8 cellular contexts compared by ENCODE assay signal in genomic region chr1:10429868-10430215, GRCh38. TPM values are rescaled to one million over a fixed set of nuclear protein-coding genes. Genes with fewer than 3 reads are reported as not detected.
DNase-seq lines count a peak whose midpoint lies in the region; ATAC-seq and TF ChIP-seq lines count a peak whose summit lies in the region.

No MANE protein-coding gene starts in this region.

- no peaks in the 10 kb centered on the region for H3K27me3 ChIP-seq in foreskin keratinocyte

- no peaks in the 10 kb centered on the region for H3K9me3 ChIP-seq in T-helper 17 cell (ENCODE audit: control insufficient read depth, low read length, poor library complexity, severe bottlenecking)

- H3K4me1 Mint-ChIP-seq in T-helper 17 cell: peaks cover 16% of the 10 kb centered on the region

- DNase-seq in CD1c-positive myeloid dendritic cell (ENCODE audit: extremely low spot score): peak; percentile 70
- DNase-seq in T-helper 17 cell: no peak
- DNase-seq in foreskin keratinocyte: no peak
- no peak for DNase-seq in sciatic nerve (ENCODE audit: low spot score)
- no peak for DNase-seq in DMS79 treated with DMSO at 0.1 percent for 48 hours (lab: John Stamatoyannopoulos, UW)
- no peak for DNase-seq in NCI-H2196 treated with DMSO at 0.1 percent for 48 hours (lab: John Stamatoyannopoulos, UW; ENCODE audit: unreplicated experiment)

- H3K36me3 Mint-ChIP-seq in T-helper 17 cell (ENCODE audit: low read depth): no peaks in the 10 kb centered on the region

- peak overlapping the region; percentile 88 for H3K27ac Mint-ChIP-seq in T-helper 17 cell

- TF ChIP-seq CTCF in foreskin keratinocyte (conservative IDR thresholded peaks at IDR 0.05): no peak

- intact Hi-C loops in sciatic nerve (cut with DNase I): loop anchor here (5.0 kb wide), 1 partner anchor 53 kb away; no protein-coding TSS in a partner anchor

- peak overlapping the region; percentile 94 for H3K4me3 Mint-ChIP-seq in T-helper 17 cell

- no peaks in the 10 kb centered on the region for H3K4me1 ChIP-seq in foreskin keratinocyte

- ATAC-seq in GM21576 (IDR thresholded peaks at IDR 0.05; ENCODE audit: unreplicated experiment): peak; percentile 9
- ATAC-seq in T-helper 17 cell: peak; percentile 21
- no peak for ATAC-seq in foreskin keratinocyte
- ATAC-seq in sciatic nerve: peak; percentile 6
- no peak for ATAC-seq in HG03108 (IDR thresholded peaks at IDR 0.05; ENCODE audit: unreplicated experiment)

- no peaks in the 10 kb centered on the region for H3K27me3 Mint-ChIP-seq in T-helper 17 cell

- peak overlapping the region; percentile 77 for H3K27ac ChIP-seq in foreskin keratinocyte

RNA-seq across cellular contexts. Expression of gene CENPS, which starts 0.4 kb away (rescaled TPM):
- total RNA-seq in T-helper 17 cell (1 to 10 TPM; 3.8 to 6.3 TPM), foreskin keratinocyte (19.7 and 25.6 TPM in 2 replicates), sciatic nerve (12.2 TPM)
- 22.5 and 30.8 TPM in 2 replicates for polyA plus RNA-seq in foreskin keratinocyte

RNA-seq across cellular contexts. Expression of gene CORT, which starts 20.0 kb away (rescaled TPM):
- under 1 TPM; 0.42 to 0.52 TPM for total RNA-seq in T-helper 17 cell
- 0.21 and 0.24 TPM in 2 replicates for total RNA-seq in foreskin keratinocyte
- 0.11 and 0.17 TPM in 2 replicates for polyA plus RNA-seq in foreskin keratinocyte
- total RNA-seq in sciatic nerve: 0.62 TPM

RNA-seq across cellular contexts. Expression of gene PGD, which starts 31.0 kb away (rescaled TPM):
- 10 to 100 TPM; 22.7 to 40.0 TPM for total RNA-seq in T-helper 17 cell
- 171 and 190 TPM in 2 replicates for total RNA-seq in foreskin keratinocyte
- 218 and 222 TPM in 2 replicates for polyA plus RNA-seq in foreskin keratinocyte
- 70.4 TPM for total RNA-seq in sciatic nerve

RNA-seq across cellular contexts. Expression of gene DFFA, which starts 42.5 kb away (rescaled TPM):
- 10 to 100 TPM; 14.6 to 15.1 TPM for total RNA-seq in T-helper 17 cell
- total RNA-seq in foreskin keratinocyte: 57.3 and 69.3 TPM in 2 replicates
- 40.3 and 52.0 TPM in 2 replicates for polyA plus RNA-seq in foreskin keratinocyte
- total RNA-seq in sciatic nerve: 31.1 TPM

RNA-seq across cellular contexts. Expression of gene PEX14, which starts 44.9 kb away (rescaled TPM):
- total RNA-seq in T-helper 17 cell (10 to 100 TPM; 16.0 TPM), foreskin keratinocyte (21.3 and 23.7 TPM in 2 replicates), sciatic nerve (17.9 TPM)
- 23.3 and 24.7 TPM in 2 replicates for polyA plus RNA-seq in foreskin keratinocyte

Comparison
In these comparisons a context has a peak if more than half of its experiments do, and no peak if none do; other contexts are left out.
1. ATAC-seq: peak in GM21576 (single experiment), T-helper 17 cell (single experiment) and sciatic nerve (single experiment); none in foreskin keratinocyte (single experiment) and HG03108 (single experiment).